Comparison of ENCODE assay signal across 13 cellular contexts in the genomic region with DNA sequence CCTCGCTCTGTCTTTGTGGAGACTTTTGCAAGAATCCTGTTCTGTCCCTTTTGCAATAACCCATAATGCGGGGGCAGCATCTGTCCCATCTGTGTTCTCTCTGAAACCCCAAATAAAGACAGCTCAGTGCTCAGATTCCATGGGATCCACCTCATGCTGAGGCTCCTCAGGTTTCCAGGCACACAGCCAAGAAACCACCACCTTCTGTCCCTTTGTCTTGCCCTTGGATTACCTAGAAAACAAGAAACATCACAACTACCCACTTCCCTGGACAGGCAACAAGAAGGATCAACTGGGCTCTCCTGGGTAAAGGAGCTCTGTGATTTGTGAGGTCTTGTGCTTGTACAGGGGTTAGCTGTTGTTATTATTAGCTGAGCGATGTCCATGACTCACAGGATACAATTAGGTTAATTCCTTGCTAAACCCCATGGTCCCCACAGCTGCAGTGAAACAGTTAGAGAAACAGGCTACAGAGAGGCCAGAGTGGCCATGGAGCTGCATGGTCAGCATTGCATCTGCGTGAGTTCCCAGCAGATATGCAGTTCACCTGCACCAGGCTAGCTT. TPM values are rescaled to one million over a fixed set of nuclear protein-coding genes. Genes with fewer than 3 reads are reported as not detected.
DNase-seq lines count a peak whose midpoint lies in the region; ATAC-seq, FAIRE-seq and TF ChIP-seq lines count a peak whose summit lies in the region.
"Had no signal": no experiment of that assay in that cellular context is flagged by ENCODE, and none has a peak within 500 bp of the region (broad histone marks: within the 10 kb centered on the region; RNA-seq: fewer than 3 reads in every experiment).

No MANE protein-coding gene starts in this region.

- no peak overlapping the region for H3K27ac Mint-ChIP-seq in glutamatergic neuron (ENCODE audit: unreplicated experiment)

- FAIRE-seq in pancreas (lab: Jason Lieb, UNC): no peak
- FAIRE-seq: bronchial epithelial cell, GM12878 had no signal

- H3K9me3 ChIP-seq in fibroblast of lung (ENCODE audit: control insufficient read depth, insufficient read depth, low read depth, low read length) (no peaks in the 10 kb centered on the region), pancreas (no peaks in the 10 kb centered on the region)
- H3K9me3 ChIP-seq: thoracic aorta had no signal

- no peak overlapping the region for H2AFZ ChIP-seq in fibroblast of lung (ENCODE audit: low read length)

- H3K4me1 Mint-ChIP-seq in glutamatergic neuron (ENCODE audit: low read depth, unreplicated experiment): no peaks in the 10 kb centered on the region

- H3K36me3 ChIP-seq in fibroblast of lung (ENCODE audit: control insufficient read depth, insufficient read depth, low read length): no peaks in the 10 kb centered on the region
- no peaks in the 10 kb centered on the region for H3K36me3 ChIP-seq in pancreas
- H3K36me3 ChIP-seq: thoracic aorta had no signal

- no peaks in the 10 kb centered on the region for H3K9me3 Mint-ChIP-seq in glutamatergic neuron (ENCODE audit: unreplicated experiment)

- no peaks in the 10 kb centered on the region for H3K27me3 ChIP-seq in fibroblast of lung (ENCODE audit: control insufficient read depth, insufficient read depth, low read length)
- H3K27me3 ChIP-seq in pancreas: no peaks in the 10 kb centered on the region

- no peak overlapping the region for H3K4me3 ChIP-seq in fibroblast of lung (replicated peaks in 1 of 4; ENCODE audit: control extremely low read depth in 1 of 4, insufficient read depth in 1 of 4, low read depth in 3 of 4, low read length in 4 of 4)
- no peak overlapping the region for H3K4me3 ChIP-seq in pancreas
- H3K4me3 ChIP-seq: GM12878, thoracic aorta had no signal

- H3K79me2 ChIP-seq in fibroblast of lung (ENCODE audit: control insufficient read depth, insufficient read depth, low read length): no peaks in the 10 kb centered on the region

- DNase-seq in COLO829 (ENCODE audit: low spot score): peak; percentile 18
- peak; percentile 90 for DNase-seq in M059J (ENCODE audit: low read depth)
- DNase-seq in fibroblast of lung (ENCODE audit: low read depth in 2 of 2): peak; percentile 78 to 80
- peak in 1 of 6 donors; percentile 6 for DNase-seq in pancreas
- DNase-seq in iPS-NIHi11 (ENCODE audit: low spot score): no peak
- DNase-seq in glutamatergic neuron: no peak
- DNase-seq: NCI-H1436 had no signal

- TF ChIP-seq CTCF in fibroblast of lung (conservative IDR thresholded peaks at IDR 0.05 in 1 of 2, IDR thresholded peaks at IDR 0.05 in 1 of 2; ENCODE audit: low read depth in 1 of 2, low read length in 2 of 2) (no peak), pancreas (IDR thresholded peaks at IDR 0.05) (no peak), glutamatergic neuron (IDR thresholded peaks at IDR 0.05; ENCODE audit: partially characterized antibody, unreplicated experiment) (no peak)

- ATAC-seq in pancreas (peak; percentile 54 to 92 (median 67)), GM18870 (IDR thresholded peaks at IDR 0.05; ENCODE audit: unreplicated experiment) (no peak), HG03442 (IDR thresholded peaks at IDR 0.05; ENCODE audit: unreplicated experiment) (no peak)
- ATAC-seq: GM12878 had no signal

- H3K4me1 ChIP-seq in fibroblast of lung (ENCODE audit: control insufficient read depth, extremely low read depth, insufficient read depth, low read length) (no peaks in the 10 kb centered on the region), pancreas (peaks cover 0 to 6% (median 3%) of the 10 kb centered on the region in 3 donors)

- intact Hi-C loops in pancreas (cut with DNase I): no loop called here

- H3K27me3 Mint-ChIP-seq in glutamatergic neuron (ENCODE audit: unreplicated experiment): peaks cover 9% of the 10 kb centered on the region

- no peaks in the 10 kb centered on the region for H4K20me1 ChIP-seq in fibroblast of lung (ENCODE audit: control insufficient read depth, extremely low read depth, insufficient read depth, low read length)

- H3K4me2 ChIP-seq in fibroblast of lung (ENCODE audit: extremely low read depth, insufficient read depth, low read length): peak overlapping the region; percentile 56

- H3K36me3 Mint-ChIP-seq in glutamatergic neuron (ENCODE audit: unreplicated experiment): no peaks in the 10 kb centered on the region

- H3K9ac ChIP-seq in fibroblast of lung (ENCODE audit: insufficient read depth, low read length): no peak overlapping the region

- no peak overlapping the region for H3K4me3 Mint-ChIP-seq in glutamatergic neuron (ENCODE audit: unreplicated experiment)

- H3K27ac ChIP-seq in fibroblast of lung (ENCODE audit: insufficient read depth, low read length): no peak overlapping the region
- H3K27ac ChIP-seq in pancreas: no peak overlapping the region
- H3K27ac ChIP-seq: thoracic aorta had no signal

- WGBS in pancreas, 2 donors: 78 to 82% methylated on average over 4 of the region's 4 CpGs

RNA-seq across cellular contexts. Expression of gene CXCL12, which starts 50.2 kb away (rescaled TPM):
- total RNA-seq in M059J (2014; rRNA removed; shearing (Covaris generic)): 0.81 and 0.96 TPM in 2 replicates
- total RNA-seq in fibroblast of lung (526 and 611 TPM in 2 replicates), pancreas (100 to 1,000 TPM in 3 of 6 donors, 10 to 100 TPM in 3; 80.2 to 131 (median 106) TPM), glutamatergic neuron (ENCODE audit: unreplicated experiment) (2.2 TPM)
- polyA plus RNA-seq in fibroblast of lung (83.3 and 268 TPM in 2 replicates), pancreas (10 to 100 TPM; 35.9 to 51.1 TPM)
- 74.1 and 248 TPM in 2 replicates for polyA plus RNA-seq in fibroblast of lung (2012)
- polyA minus RNA-seq in fibroblast of lung (ENCODE audit: low replicate concordance): 53.2 and 256 TPM in 2 replicates
- total RNA-seq: HT1080 had no signal

Comparison
In these comparisons a context has a peak if more than half of its experiments do, and no peak if none do; other contexts are left out.
1. DNase-seq: peak in COLO829 (single experiment), M059J (single experiment) and fibroblast of lung (2 of 2); none in iPS-NIHi11 (single experiment) and glutamatergic neuron (single experiment).
2. ATAC-seq: peak in pancreas (4 of 4); none in GM18870 (single experiment) and HG03442 (single experiment).
3. RNA of gene CXCL12, which starts 50.2 kb away (total RNA-seq): 526 to 611 TPM in fibroblast of lung and 80.2 to 131 TPM in pancreas; 2.2 TPM in glutamatergic neuron (single experiment) and 0.81 to 0.96 TPM in M059J; every median in the first group is over 10 times any median in the second.